ENCODE assay signal across 1 cellular context in the genomic region with DNA sequence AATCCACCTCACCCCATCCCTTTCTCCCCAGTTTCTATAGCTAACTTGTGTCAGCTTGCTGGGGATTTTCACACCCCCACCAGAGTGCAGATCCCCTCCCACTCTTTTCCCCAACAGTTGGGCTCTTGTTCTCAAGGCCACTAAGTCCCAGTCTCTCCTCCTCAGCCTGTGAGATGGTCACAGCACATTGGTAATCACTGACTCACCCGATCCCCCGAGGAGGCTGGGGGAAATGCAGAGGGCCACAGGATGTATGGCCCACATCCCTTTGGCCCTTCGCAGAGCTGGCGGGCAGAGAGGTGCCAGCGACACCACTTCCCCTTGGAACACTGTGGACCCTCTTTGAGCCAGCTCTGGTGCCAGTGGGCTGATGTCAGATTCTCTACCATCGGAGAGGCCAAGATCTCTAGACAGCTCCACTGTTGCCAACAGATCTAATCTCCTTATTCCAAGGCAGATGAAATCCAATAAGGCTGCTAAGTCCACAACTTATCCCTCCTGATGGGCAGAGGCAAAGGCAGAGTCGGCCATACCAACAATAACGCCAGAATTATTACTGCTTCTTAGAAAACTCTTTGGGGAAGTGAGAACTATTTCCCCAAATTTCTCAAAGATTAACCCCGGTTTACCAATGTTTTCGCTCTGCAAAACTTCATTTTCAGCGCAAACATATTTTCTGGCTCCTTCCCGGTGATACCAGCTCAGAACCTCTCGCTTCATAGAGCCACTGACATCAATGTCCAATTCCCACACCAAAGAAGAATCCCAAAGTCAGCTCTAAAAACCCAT.
TF ChIP-seq lines count a peak whose summit lies in the region.

No MANE protein-coding gene starts in this region.

TF ChIP-seq in K562, 482 proteins besides CTCF, POLR2A, EP300 and RAD21 (continued from another document):
- TF ChIP-seq FOSL1 (tag; conservative IDR thresholded peaks at IDR 0.05) (peak; percentile 51; the same call in 1 of the 2 replicates), ZBTB7A (IDR thresholded peaks at IDR 0.05; ENCODE audit: borderline replicate concordance, control insufficient read depth, low read depth, low read length) (peak; percentile 18; the same call in 1 of the 2 replicates), THRB (CRISPR knock-in tag; conservative IDR thresholded peaks at IDR 0.05) (0 out of 2 replicates have a peak, but pooled peaks have one; percentile 36), ZNF586 (CRISPR knock-in tag; conservative IDR thresholded peaks at IDR 0.05) (no peak), JUND (IDR thresholded peaks at IDR 0.05; ENCODE audit: borderline replicate concordance, low read depth, low read length) (0 out of 2 replicates have a peak, but pooled peaks have one; percentile 16), JUND (tag; IDR thresholded peaks at IDR 0.05; ENCODE audit: borderline replicate concordance, low read depth, low read length) (no peak), SMARCA4 (IDR thresholded peaks at IDR 0.05) (0 out of 2 replicates have a peak, but pooled peaks have one; percentile 14)
